15 cellular contexts compared by ENCODE assay signal in the genomic region with DNA sequence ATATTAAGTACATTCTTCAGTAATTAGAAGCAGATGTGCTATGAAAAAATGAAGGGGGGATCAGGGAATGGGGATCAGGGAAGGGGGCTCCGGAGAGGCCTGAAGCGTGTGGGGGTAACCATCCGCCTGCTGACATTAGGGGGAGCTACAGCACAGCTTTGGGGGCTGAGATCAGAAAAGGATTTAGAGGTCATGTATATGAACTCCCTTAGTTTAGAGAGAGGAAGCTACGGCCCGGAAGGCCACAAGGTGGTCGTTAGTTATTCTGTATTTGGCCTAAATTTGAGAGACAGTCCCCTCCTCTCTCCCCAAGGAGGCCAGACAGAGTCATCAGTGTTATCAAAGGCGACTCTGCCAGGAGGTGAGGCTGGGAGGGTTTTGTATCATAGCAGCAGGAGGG. TPM values are rescaled to one million over a fixed set of nuclear protein-coding genes. Genes with fewer than 3 reads are reported as not detected.
DNase-seq lines count a peak whose midpoint lies in the region; ATAC-seq, FAIRE-seq and TF ChIP-seq lines count a peak whose summit lies in the region.
"Had no signal": no experiment of that assay in that cellular context is flagged by ENCODE, and none has a peak within 500 bp of the region (broad histone marks: within the 10 kb centered on the region; RNA-seq: fewer than 3 reads in every experiment).

No MANE protein-coding gene starts in this region.

- no peaks in the 10 kb centered on the region for H3F3A ChIP-seq in PC-3 (ENCODE audit: low read length, unreplicated experiment)

- no peak for ATAC-seq in PC-3
- ATAC-seq in foreskin keratinocyte = no peak
- no peak for ATAC-seq in HG03108 (IDR thresholded peaks at IDR 0.05; ENCODE audit: unreplicated experiment)
- no peak for ATAC-seq in GM18909 (IDR thresholded peaks at IDR 0.05; ENCODE audit: poor library complexity, unreplicated experiment)

- no peak overlapping the region for H2AFZ ChIP-seq in PC-3 (ENCODE audit: low read length)
- H2AFZ ChIP-seq: parathyroid adenoma had no signal

- no peaks in the 10 kb centered on the region for H3K9me2 ChIP-seq in PC-3 (replicated peaks; ENCODE audit: low read length)

- no peaks in the 10 kb centered on the region for H4K20me1 ChIP-seq in PC-3 (ENCODE audit: low read length)
- H4K20me1 ChIP-seq: BLaER1 treated with 17β-estradiol and CSF1 and Interleukin-3, amounts not matched to agents 10 nM and 100 nM had no signal

- intact Hi-C loops in PC-3 (cut with micrococcal nuclease) = no loop called here

- H3K27ac ChIP-seq in AG04450 (ENCODE audit: low read depth, low read length) (no peak overlapping the region), PC-3 (ENCODE audit: low read length) (no peak overlapping the region), foreskin keratinocyte (no peak overlapping the region), coronary artery (no peak overlapping the region)
- H3K27ac ChIP-seq: BLaER1 treated with 17β-estradiol and CSF1 and Interleukin-3, amounts not matched to agents 10 nM and 100 nM; parathyroid adenoma had no signal

- no peak overlapping the region for H3K9ac ChIP-seq in PC-3 (ENCODE audit: low read length)
- H3K9ac ChIP-seq: BLaER1 treated with 17β-estradiol and CSF1 and Interleukin-3, amounts not matched to agents 10 nM and 100 nM; parathyroid adenoma had no signal

- no peaks in the 10 kb centered on the region for H3K9me3 ChIP-seq in AG04450 (ENCODE audit: control insufficient read depth, insufficient read depth, low read length)
- no peaks in the 10 kb centered on the region for H3K9me3 ChIP-seq in PC-3 (ENCODE audit: low read length)

- no peak for DNase-seq in AG04450 (ENCODE audit: low read depth, low spot score)
- no peak for DNase-seq in GM12891 (ENCODE audit: insufficient read length, low spot score)
- no peak for DNase-seq in PC-3
- DNase-seq in foreskin keratinocyte = no peak
- DNase-seq in NK-92 treated with Interleukin-12 subunit alpha and Interleukin-12 subunit beta, amount 100 ng/mL, for 24 hours (lab: John Stamatoyannopoulos, UW) = no peak
- no peak for DNase-seq in coronary artery (ENCODE audit: low spot score)
- DNase-seq: GF-D8; NCI-H1436; stimulated activated CD4-positive, alpha-beta T cell treated with anti-CD3 and anti-CD28 coated beads, Interleukin-2, amount 100 ng/mL, for 24 hours; T-helper 9 cell had no signal

- no peaks in the 10 kb centered on the region for H3K4me1 ChIP-seq in PC-3 (ENCODE audit: insufficient read depth, low read length)
- H3K4me1 ChIP-seq in foreskin keratinocyte = no peaks in the 10 kb centered on the region
- H3K4me1 ChIP-seq: parathyroid adenoma had no signal

- TF ChIP-seq CTCF in AG04450 (IDR thresholded peaks at IDR 0.05; ENCODE audit: low read depth, low read length) = peak; percentile 11; the same call in 1 of the 2 replicates
- TF ChIP-seq CTCF in PC-3 (conservative IDR thresholded peaks at IDR 0.05; ENCODE audit: low read depth, low read length) = 0 out of 2 replicates have a peak, but pooled peaks have one; percentile 14
- TF ChIP-seq CTCF in foreskin keratinocyte (conservative IDR thresholded peaks at IDR 0.05) = peak; percentile 43
- TF ChIP-seq CTCF in coronary artery (IDR thresholded peaks at IDR 0.05) = no peak

- POLR2A ChIA-PET in AG04450 (lab: Yijun Ruan, JAX) (no interaction called here), PC-3 (lab: Charles Lee; ENCODE audit: unreplicated experiment) (no interaction called here)

- no peaks in the 10 kb centered on the region for H3K36me3 ChIP-seq in PC-3 (ENCODE audit: low read depth, low read length)
- H3K36me3 ChIP-seq: BLaER1 treated with 17β-estradiol and CSF1 and Interleukin-3, amounts not matched to agents 10 nM and 100 nM had no signal

- TF ChIP-seq POLR2A in GM12891 (IDR thresholded peaks at IDR 0.05; ENCODE audit: low read depth, low read length) = no peak

- no peaks in the 10 kb centered on the region for H3K79me2 ChIP-seq in PC-3 (ENCODE audit: low read length)
- H3K79me2 ChIP-seq: parathyroid adenoma had no signal

- FAIRE-seq in GM12891 (lab: Jason Lieb, UNC) = peak; percentile 16

- H3K4me3 ChIP-seq in AG04450 (ENCODE audit: low read depth, low read length) = no peak overlapping the region
- H3K4me3 ChIP-seq in PC-3 (ENCODE audit: low read length) = no peak overlapping the region
- no peak overlapping the region for H3K4me3 ChIP-seq in coronary artery
- H3K4me3 ChIP-seq: BLaER1 treated with 17β-estradiol and CSF1 and Interleukin-3, amounts not matched to agents 10 nM and 100 nM; lung had no signal

- H3K27me3 ChIP-seq in AG04450 (ENCODE audit: control insufficient read depth, insufficient read depth, low read length) (peaks cover 14% of the 10 kb centered on the region), PC-3 (ENCODE audit: low read length) (no peaks in the 10 kb centered on the region), foreskin keratinocyte (no peaks in the 10 kb centered on the region)
- H3K27me3 ChIP-seq: BLaER1 treated with 17β-estradiol and CSF1 and Interleukin-3, amounts not matched to agents 10 nM and 100 nM had no signal

- no TSS peak for BruUV-seq in PC-3 (replicated peaks; lab: Mats Ljungman, UMichigan)

- CTCF ChIA-PET in AG04450 (lab: Charles Lee) (no interaction called here), PC-3 (lab: Charles Lee) (no interaction called here)

- H3K4me2 ChIP-seq in PC-3 (ENCODE audit: low read length) = no peak overlapping the region

TF ChIP-seq in GM12891, 5 proteins besides CTCF, POLR2A, EP300 and RAD21:
- TF ChIP-seq PAX5 (IDR thresholded peaks at IDR 0.05; ENCODE audit: insufficient read depth, low read length, severe bottlenecking) (no peak), POLR2AphosphoS5 (IDR thresholded peaks at IDR 0.05; ENCODE audit: low read depth, low read length) (no peak), SPI1 (IDR thresholded peaks at IDR 0.05; ENCODE audit: low read depth, low read length) (no peak), POU2F2 (IDR thresholded peaks at IDR 0.05; ENCODE audit: low read depth, low read length) (no peak)

RNA-seq across cellular contexts. Expression of a gene that starts 6.2 kb away (rescaled TPM):
- polyA plus RNA-seq in AG04450 (2011; rRNA removed) (0.66 and 1.5 TPM in 2 replicates), foreskin keratinocyte (1.3 and 1.9 TPM in 2 replicates)
- polyA minus RNA-seq in AG04450 (2011; rRNA and poly(A)+ RNA removed) = 0.87 TPM in 1 of 2 replicates, not detected in the other
- 15.0 TPM for polyA plus RNA-seq in GM12891 (2012; ENCODE audit: low read depth, missing spikeins)
- total RNA-seq in PC-3 (2014; rRNA removed) (3.4 TPM in 1 of 2 replicates, not detected in the other), foreskin keratinocyte (1.3 and 1.5 TPM in 2 replicates)
